ENCODE assay signal across 2 cellular contexts in genomic region chr20:62163986-62164762, GRCh38.
A peak's percentile ranks its signal among the peaks of the same experiment; 100 is the strongest.
TF ChIP-seq lines count a peak whose summit lies in the region.

No MANE protein-coding gene starts in this region.

TF ChIP-seq in HEK293, 187 proteins besides CTCF, POLR2A, EP300 and RAD21:
- TF ChIP-seq ZNF221 (tag by site-specific recombination; IDR thresholded peaks at IDR 0.05; ENCODE audit: borderline replicate concordance) (no peak), KLF7 (tag by site-specific recombination; IDR thresholded peaks at IDR 0.05; ENCODE audit: borderline replicate concordance) (no peak), KLF1 (tag by site-specific recombination; IDR thresholded peaks at IDR 0.05) (peak; percentile 39), KLF8 (tag by site-specific recombination; IDR thresholded peaks at IDR 0.05) (peak; percentile 12; the same call in 1 of the 2 replicates)

TF ChIP-seq in HepG2, 621 proteins besides CTCF, POLR2A, EP300 and RAD21:
- TF ChIP-seq POLR2AphosphoS5 (IDR thresholded peaks at IDR 0.05; ENCODE audit: low read depth, low read length), result no peak
- no peak for TF ChIP-seq SP1 (IDR thresholded peaks at IDR 0.05)
- no peak for TF ChIP-seq SP1 (CRISPR knock-in tag; IDR thresholded peaks at IDR 0.05)
- TF ChIP-seq ZNF747 (CRISPR knock-in tag; IDR thresholded peaks at IDR 0.05; ENCODE audit: borderline replicate concordance), result no peak
- no peak for TF ChIP-seq PHF8 (CRISPR knock-in tag; IDR thresholded peaks at IDR 0.05)
- no peak for TF ChIP-seq TBP (CRISPR knock-in tag; IDR thresholded peaks at IDR 0.05)
- TF ChIP-seq PHF20 (CRISPR knock-in tag; IDR thresholded peaks at IDR 0.05), result no peak
- no peak for TF ChIP-seq ZNF234 (CRISPR knock-in tag; conservative IDR thresholded peaks at IDR 0.05)
- no peak for TF ChIP-seq SSRP1 (CRISPR knock-in tag; IDR thresholded peaks at IDR 0.05)
- no peak for TF ChIP-seq TFDP2 (CRISPR knock-in tag; IDR thresholded peaks at IDR 0.05)
- 0 out of 2 replicates have a peak, but pooled peaks have one; percentile 53 for TF ChIP-seq MTA1 (CRISPR knock-in tag; IDR thresholded peaks at IDR 0.05; ENCODE audit: borderline replicate concordance)
- TF ChIP-seq ZNF335 (CRISPR knock-in tag; IDR thresholded peaks at IDR 0.05), result no peak
- TF ChIP-seq ZNF280B (CRISPR knock-in tag; IDR thresholded peaks at IDR 0.05; ENCODE audit: borderline replicate concordance), result 0 out of 2 replicates have a peak, but pooled peaks have one; percentile 50
- TF ChIP-seq REPIN1 (CRISPR knock-in tag; IDR thresholded peaks at IDR 0.05; ENCODE audit: borderline replicate concordance, low read depth), result no peak
- no peak for TF ChIP-seq SIX1 (CRISPR knock-in tag; IDR thresholded peaks at IDR 0.05; ENCODE audit: borderline replicate concordance)
- no peak for TF ChIP-seq ZBTB40 (IDR thresholded peaks at IDR 0.05)
- TF ChIP-seq ZBTB40 (CRISPR knock-in tag; IDR thresholded peaks at IDR 0.05), result 0 out of 2 replicates have a peak, but pooled peaks have one; percentile 27
- no peak for TF ChIP-seq ZNF550 (CRISPR knock-in tag; IDR thresholded peaks at IDR 0.05; ENCODE audit: borderline replicate concordance)
- TF ChIP-seq ZNF891 (CRISPR knock-in tag; IDR thresholded peaks at IDR 0.05), result peak; percentile 44; the same call in 1 of the 2 replicates
- no peak for TF ChIP-seq ZNF331 (CRISPR knock-in tag; IDR thresholded peaks at IDR 0.05)
- TF ChIP-seq ONECUT2 (CRISPR knock-in tag; IDR thresholded peaks at IDR 0.05), result no peak
- no peak for TF ChIP-seq CENPBD1 (CRISPR knock-in tag; IDR thresholded peaks at IDR 0.05; ENCODE audit: borderline replicate concordance, low read depth)
- TF ChIP-seq SRF (IDR thresholded peaks at IDR 0.05; ENCODE audit: low read depth, low read length), result no peak
- no peak for TF ChIP-seq ZUFSP (CRISPR knock-in tag; IDR thresholded peaks at IDR 0.05; ENCODE audit: borderline replicate concordance)
- TF ChIP-seq STAT5B (CRISPR knock-in tag; IDR thresholded peaks at IDR 0.05), result no peak
- no peak for TF ChIP-seq ZNF446 (CRISPR knock-in tag; IDR thresholded peaks at IDR 0.05)
- TF ChIP-seq PHF21A (CRISPR knock-in tag; IDR thresholded peaks at IDR 0.05), result no peak
- TF ChIP-seq TBL1XR1 (IDR thresholded peaks at IDR 0.05; ENCODE audit: borderline replicate concordance, low read length, partially characterized antibody), result no peak
- TF ChIP-seq NFRKB (IDR thresholded peaks at IDR 0.05), result no peak
- TF ChIP-seq GTF3A (CRISPR knock-in tag; conservative IDR thresholded peaks at IDR 0.05), result no peak
- TF ChIP-seq MIER3 (CRISPR knock-in tag; IDR thresholded peaks at IDR 0.05; ENCODE audit: borderline replicate concordance), result no peak
- no peak for TF ChIP-seq SMC3 (IDR thresholded peaks at IDR 0.05; ENCODE audit: low read length)
- no peak for TF ChIP-seq PREB (CRISPR knock-in tag; IDR thresholded peaks at IDR 0.05)
- no peak for TF ChIP-seq TSC22D2 (CRISPR knock-in tag; IDR thresholded peaks at IDR 0.05; ENCODE audit: borderline replicate concordance)
- TF ChIP-seq AGO2 (optimal IDR thresholded peaks at IDR 0.05; ENCODE audit: low read depth, low read length), result peak; percentile 68
- TF ChIP-seq NPAS2 (CRISPR knock-in tag; IDR thresholded peaks at IDR 0.05; ENCODE audit: borderline replicate concordance), result no peak
- no peak for TF ChIP-seq SRSF4 (IDR thresholded peaks at IDR 0.05; ENCODE audit: low read depth, low read length, poor library complexity, severe bottlenecking)
- no peak for TF ChIP-seq KAT7 (CRISPR knock-in tag; IDR thresholded peaks at IDR 0.05; ENCODE audit: borderline replicate concordance)
- TF ChIP-seq ZNF878 (CRISPR knock-in tag; IDR thresholded peaks at IDR 0.05), result no peak
- TF ChIP-seq NR2F6 (IDR thresholded peaks at IDR 0.05), result no peak
- TF ChIP-seq NR2F6 (CRISPR knock-in tag; IDR thresholded peaks at IDR 0.05), result no peak
- no peak for TF ChIP-seq MED8 (CRISPR knock-in tag; IDR thresholded peaks at IDR 0.05; ENCODE audit: insufficient replicate concordance)
- TF ChIP-seq MXD4 (CRISPR knock-in tag; IDR thresholded peaks at IDR 0.05), result no peak
- no peak for TF ChIP-seq ZFP36L1 (CRISPR knock-in tag; IDR thresholded peaks at IDR 0.05)
- no peak for TF ChIP-seq ARID3A (IDR thresholded peaks at IDR 0.05; ENCODE audit: low read depth, low read length)
